ENCODE assay signal across 13 cellular contexts in the genomic region with DNA sequence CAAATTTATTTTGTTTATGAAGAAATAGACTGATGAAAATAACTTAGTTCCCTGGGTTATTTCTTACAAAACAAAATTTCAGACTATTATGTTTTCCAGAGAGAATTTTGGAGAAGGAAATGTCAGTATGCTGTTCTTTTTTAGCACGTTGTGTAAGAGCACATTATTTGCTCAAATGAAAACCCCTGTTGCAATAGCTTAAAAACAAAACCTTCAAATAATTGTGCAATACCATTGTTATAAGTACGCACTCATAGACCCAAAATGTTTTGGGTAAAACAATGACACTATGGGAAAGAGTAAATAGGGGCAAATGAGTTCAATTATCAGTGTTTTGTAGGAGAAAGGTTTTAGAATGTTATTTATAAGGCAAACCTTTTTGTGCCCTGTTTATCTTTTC. TPM values are rescaled to one million over a fixed set of nuclear protein-coding genes. Genes with fewer than 3 reads are reported as not detected.
DNase-seq lines count a peak whose midpoint lies in the region; ATAC-seq and TF ChIP-seq lines count a peak whose summit lies in the region.
"Had no signal": no experiment of that assay in that cellular context is flagged by ENCODE, and none has a peak within 500 bp of the region (broad histone marks: within the 10 kb centered on the region; RNA-seq: fewer than 3 reads in every experiment).

No MANE protein-coding gene starts in this region.

- H3K4me1 Mint-ChIP-seq in MCF 10A (ENCODE audit: insufficient read depth, unreplicated experiment) (peaks cover 15% of the 10 kb centered on the region), mesothelial cell of epicardium (peaks cover 5% of the 10 kb centered on the region)

- peaks cover 83% of the 10 kb centered on the region for H3K79me2 ChIP-seq in mammary epithelial cell (ENCODE audit: insufficient read depth, low read length)

- peak overlapping the region; percentile 86 for H3K27ac Mint-ChIP-seq in MCF 10A (ENCODE audit: low read depth, unreplicated experiment)
- H3K27ac Mint-ChIP-seq in mesothelial cell of epicardium: no peak overlapping the region
- H3K27ac Mint-ChIP-seq: naive B cell, type B pancreatic cell had no signal

- H3K9me3 ChIP-seq in mammary epithelial cell (replicated peaks; ENCODE audit: insufficient read depth, low read length) (no peaks in the 10 kb centered on the region), uterus (no peaks in the 10 kb centered on the region)

- dilution Hi-C loops in mammary epithelial cell (cut with HindIII; ENCODE audit: low sequenced_read_pairs): loop anchor here (25.0 kb wide), 1 partner anchor 312 kb away; no protein-coding TSS in a partner anchor

- no peak for ATAC-seq in GM18519 (IDR thresholded peaks at IDR 0.05; ENCODE audit: low FRiP score, unreplicated experiment)

- H2AFZ ChIP-seq in mammary epithelial cell (ENCODE audit: low read depth, low read length): no peak overlapping the region

- POLR2A ChIA-PET in MCF 10A (lab: Yijun Ruan, JAX): interaction anchor here (0.7 to 5.8 kb wide), 6 partner anchors 17 to 168 kb away, joined by 3 to 78 read pairs (median 6); a partner anchor contains a TSS

- no peaks in the 10 kb centered on the region for H3K36me3 ChIP-seq in mammary epithelial cell (ENCODE audit: insufficient read depth, low read length)
- H3K36me3 ChIP-seq in uterus: no peaks in the 10 kb centered on the region

- DNase-seq in MCF 10A (ENCODE audit: unreplicated experiment) (peak; percentile 60), mammary epithelial cell (no peak), dedifferentiated amniotic fluid mesenchymal stem cell (ENCODE audit: extremely low spot score) (peak; percentile 47), medulla oblongata (ENCODE audit: extremely low spot score) (peak; percentile 53), uterus (no peak), mesothelial cell of epicardium (ENCODE audit: low spot score in 2 of 2, unreplicated experiment in 2 of 2) (no peak)
- DNase-seq in activated effector memory CD4-positive, alpha-beta T cell treated with anti-CD3 and anti-CD28 coated beads, Interleukin-2, amount 50 U/mL, for 16 hours: no peak
- DNase-seq: activated gamma-delta T cell, naive B cell, SHP77 had no signal

- no peak for TF ChIP-seq POLR2A in uterus (IDR thresholded peaks at IDR 0.05)

- H3K4me3 Mint-ChIP-seq in MCF 10A (ENCODE audit: unreplicated experiment) (peak overlapping the region; percentile 19), mesothelial cell of epicardium (no peak overlapping the region)
- H3K4me3 Mint-ChIP-seq: naive B cell, type B pancreatic cell had no signal

- H3K27me3 Mint-ChIP-seq in MCF 10A (ENCODE audit: insufficient read depth, unreplicated experiment) (no peaks in the 10 kb centered on the region), mesothelial cell of epicardium (ENCODE audit: low read depth) (no peaks in the 10 kb centered on the region)
- H3K27me3 Mint-ChIP-seq: naive B cell, type B pancreatic cell had no signal

- no peak overlapping the region for H3K27ac ChIP-seq in mammary epithelial cell (ENCODE audit: insufficient read depth, low read depth, low read length)
- peak overlapping the region; percentile 68 to 70 for H3K27ac ChIP-seq in uterus
- H3K27ac ChIP-seq: 22Rv1 had no signal

- no peak overlapping the region for H3K9ac ChIP-seq in mammary epithelial cell (ENCODE audit: insufficient read depth, low read length)

- intact Hi-C loops in MCF 10A (cut with micrococcal nuclease) (no loop called here), mammary epithelial cell (cut with micrococcal nuclease) (no loop called here), uterus (cut with DNase I; ENCODE audit: low total_unique reads) (no loop called here)

- TF ChIP-seq CTCF in MCF 10A (IDR thresholded peaks at IDR 0.05; ENCODE audit: unreplicated experiment) (no peak), mammary epithelial cell (conservative IDR thresholded peaks at IDR 0.05 in 1 of 2, IDR thresholded peaks at IDR 0.05 in 1 of 2; ENCODE audit: extremely low read depth in 1 of 2, insufficient read depth in 1 of 2, low read depth in 1 of 2, low read length in 2 of 2) (no peak), uterus (IDR thresholded peaks at IDR 0.05) (no peak), mesothelial cell of epicardium (IDR thresholded peaks at IDR 0.05; ENCODE audit: unreplicated experiment) (no peak)

- H3K36me3 Mint-ChIP-seq in MCF 10A (ENCODE audit: insufficient read depth, unreplicated experiment) (peaks cover 6% of the 10 kb centered on the region), mesothelial cell of epicardium (no peaks in the 10 kb centered on the region)
- H3K36me3 Mint-ChIP-seq: naive B cell, type B pancreatic cell had no signal

- CTCF ChIA-PET in MCF 10A (lab: Yijun Ruan, JAX): interaction anchor here (0.7 kb wide), 1 partner anchor 195 kb away, joined by 4 read pairs; no protein-coding TSS in a partner anchor
- CTCF ChIA-PET in mammary epithelial cell (lab: Charles Lee; ENCODE audit: low non-redundant PET): no interaction called here

- peaks cover 4% of the 10 kb centered on the region for H3K4me1 ChIP-seq in mammary epithelial cell (ENCODE audit: insufficient read depth, low read length)
- peaks cover 0 to 7% of the 10 kb centered on the region in 2 donors for H3K4me1 ChIP-seq in uterus

- H3K9me3 Mint-ChIP-seq in MCF 10A (ENCODE audit: unreplicated experiment): no peaks in the 10 kb centered on the region
- no peaks in the 10 kb centered on the region for H3K9me3 Mint-ChIP-seq in mesothelial cell of epicardium
- H3K9me3 Mint-ChIP-seq: naive B cell, type B pancreatic cell had no signal

- no peak overlapping the region for H3K4me3 ChIP-seq in mammary epithelial cell (replicated peaks in 1 of 3; ENCODE audit: insufficient read depth in 1 of 3, low read depth in 2 of 3, low read length in 3 of 3)
- H3K4me3 ChIP-seq in uterus: no peak overlapping the region

- in situ Hi-C loops in mammary epithelial cell (cut with MboI; ENCODE audit: low sequenced_read_pairs in 2 of 2): loop anchor here (25.0 kb wide), 2 partner anchors 312 to 337 kb away; no protein-coding TSS in a partner anchor

- H3K4me2 ChIP-seq in mammary epithelial cell (ENCODE audit: insufficient read depth, low read depth, low read length): no peak overlapping the region

- 17% methylated on average over 2 of the region's 2 CpGs for WGBS in mammary epithelial cell (ENCODE audit: low coverage, missing lambda C conversion rate)

- no TSS peak for BruUV-seq in MCF 10A (replicated peaks; lab: Mats Ljungman, UMichigan)
- no TSS peak for BruUV-seq in mammary epithelial cell (replicated peaks; lab: Mats Ljungman, UMichigan)

- H3K27me3 ChIP-seq in mammary epithelial cell (ENCODE audit: insufficient read depth, low read length) (no peaks in the 10 kb centered on the region), uterus (no peaks in the 10 kb centered on the region)

- no peaks in the 10 kb centered on the region for H4K20me1 ChIP-seq in mammary epithelial cell (ENCODE audit: insufficient read depth, low read length)

RNA-seq across cellular contexts. Expression of a gene that starts 18.2 kb away (rescaled TPM):
- total RNA-seq in MCF 10A (2022) (205 and 228 TPM in 2 replicates), mammary epithelial cell (100 to 1,000 TPM; 177 to 211 TPM), uterus (100 to 1,000 TPM in 3 of 4 donors, 10 to 100 TPM in 1; 92.7 to 251 (median 150) TPM), mesothelial cell of epicardium (207 to 208 TPM (median 208 TPM) in 3 replicates)
- 44.4 TPM for polyA plus RNA-seq in mammary epithelial cell
- 106 TPM for polyA minus RNA-seq in mammary epithelial cell

RNA-seq across cellular contexts. Expression of a gene that starts 18.5 kb away (rescaled TPM):
- 47.5 and 51.7 TPM in 2 replicates for total RNA-seq in MCF 10A (2022)
- total RNA-seq in mammary epithelial cell: 10 to 100 TPM; 23.0 to 37.4 TPM
- polyA plus RNA-seq in mammary epithelial cell: 76.2 TPM
- 3.1 TPM for polyA minus RNA-seq in mammary epithelial cell
- 10 to 100 TPM; 13.2 to 31.8 (median 24.3) TPM for total RNA-seq in uterus
- total RNA-seq in mesothelial cell of epicardium: 22.5 to 24.7 TPM (median 24.4 TPM) in 3 replicates

Comparison
In these comparisons a context has a peak if more than half of its experiments do, and no peak if none do; other contexts are left out.
1. DNase-seq: peak in MCF 10A (single experiment), dedifferentiated amniotic fluid mesenchymal stem cell (single experiment) and medulla oblongata (single experiment); none in mammary epithelial cell (single experiment), uterus (0 of 2), activated effector memory CD4-positive, alpha-beta T cell treated with anti-CD3 and anti-CD28 coated beads, Interleukin-2, amount 50 U/mL, for 16 hours (single experiment) and mesothelial cell of epicardium (0 of 2).